ENCODE assay signal across 1 cellular context in the genomic region with DNA sequence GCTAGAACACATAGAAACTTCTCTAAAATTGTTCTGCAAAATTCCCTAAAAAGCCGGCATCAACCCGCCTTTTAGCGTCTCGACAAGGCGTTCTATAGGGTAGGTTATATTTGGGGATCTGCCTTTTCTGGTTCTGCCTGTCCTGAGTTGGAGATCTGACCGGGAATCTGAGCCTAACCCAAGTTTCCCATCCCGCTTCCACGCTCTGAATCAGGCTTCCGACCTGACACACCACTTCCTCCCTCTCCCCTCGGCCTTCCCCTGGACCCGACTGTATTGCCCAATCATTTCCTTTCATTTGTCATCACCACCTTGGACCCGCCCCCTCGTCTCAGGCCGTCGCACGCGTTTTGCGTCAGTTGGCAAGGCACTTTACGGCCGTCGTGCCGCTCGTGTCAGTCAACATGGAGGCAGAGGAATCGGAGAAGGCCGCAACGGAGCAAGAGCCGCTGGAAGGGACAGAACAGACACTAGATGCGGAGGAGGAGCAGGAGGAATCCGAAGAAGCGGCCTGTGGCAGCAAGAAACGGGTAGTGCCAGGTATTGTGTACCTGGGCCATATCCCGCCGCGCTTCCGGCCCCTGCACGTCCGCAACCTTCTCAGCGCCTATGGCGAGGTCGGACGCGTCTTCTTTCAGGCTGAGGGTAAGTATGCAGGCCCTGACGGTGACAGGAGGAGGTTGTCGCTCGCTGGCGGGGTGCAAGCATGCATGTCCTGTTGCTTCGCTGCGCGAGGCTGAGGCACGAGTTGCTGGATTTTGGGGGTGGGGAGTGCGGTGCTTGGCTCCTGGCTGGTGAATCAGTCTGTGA.
TF ChIP-seq lines count a peak whose summit lies in the region.

A gene (plus strand): TSS at position 375 of the 810 bp plus-strand sequence. CDS start 30 bp downstream, at position 405.

TF ChIP-seq in HepG2, 621 proteins besides CTCF, POLR2A, EP300 and RAD21 (continued from another document and continues in another):
- TF ChIP-seq, protein P1, sequence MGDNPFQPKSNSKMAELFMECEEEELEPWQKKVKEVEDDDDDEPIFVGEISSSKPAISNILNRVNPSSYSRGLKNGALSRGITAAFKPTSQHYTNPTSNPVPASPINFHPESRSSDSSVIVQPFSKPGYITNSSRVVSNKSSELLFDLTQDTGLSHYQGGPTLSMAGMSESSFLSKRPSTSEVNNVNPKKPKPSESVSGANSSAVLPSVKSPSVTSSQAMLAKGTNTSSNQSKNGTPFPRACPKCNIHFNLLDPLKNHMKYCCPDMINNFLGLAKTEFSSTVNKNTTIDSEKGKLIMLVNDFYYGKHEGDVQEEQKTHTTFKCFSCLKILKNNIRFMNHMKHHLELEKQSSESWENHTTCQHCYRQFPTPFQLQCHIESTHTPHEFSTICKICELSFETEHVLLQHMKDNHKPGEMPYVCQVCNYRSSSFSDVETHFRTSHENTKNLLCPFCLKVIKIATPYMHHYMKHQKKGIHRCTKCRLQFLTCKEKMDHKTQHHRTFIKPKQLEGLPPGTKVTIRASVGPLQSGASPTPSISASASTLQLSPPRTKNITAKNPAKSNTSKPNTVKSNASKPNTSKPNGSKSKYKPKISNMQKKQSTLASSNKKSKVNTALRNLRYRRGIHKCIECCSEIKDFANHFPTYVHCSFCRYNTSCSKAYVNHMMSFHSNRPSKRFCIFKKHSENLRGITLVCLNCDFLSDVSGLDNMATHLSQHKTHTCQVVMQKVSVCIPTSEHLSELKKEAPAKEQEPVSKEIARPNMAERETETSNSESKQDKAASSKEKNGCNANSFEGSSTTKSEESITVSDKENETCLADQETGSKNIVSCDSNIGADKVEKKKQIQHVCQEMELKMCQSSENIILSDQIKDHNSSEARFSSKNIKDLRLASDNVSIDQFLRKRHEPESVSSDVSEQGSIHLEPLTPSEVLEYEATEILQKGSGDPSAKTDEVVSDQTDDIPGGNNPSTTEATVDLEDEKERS (CRISPR knock-in tag; IDR thresholded peaks at IDR 0.05) = peak; percentile 98
- TF ChIP-seq, protein P2, sequence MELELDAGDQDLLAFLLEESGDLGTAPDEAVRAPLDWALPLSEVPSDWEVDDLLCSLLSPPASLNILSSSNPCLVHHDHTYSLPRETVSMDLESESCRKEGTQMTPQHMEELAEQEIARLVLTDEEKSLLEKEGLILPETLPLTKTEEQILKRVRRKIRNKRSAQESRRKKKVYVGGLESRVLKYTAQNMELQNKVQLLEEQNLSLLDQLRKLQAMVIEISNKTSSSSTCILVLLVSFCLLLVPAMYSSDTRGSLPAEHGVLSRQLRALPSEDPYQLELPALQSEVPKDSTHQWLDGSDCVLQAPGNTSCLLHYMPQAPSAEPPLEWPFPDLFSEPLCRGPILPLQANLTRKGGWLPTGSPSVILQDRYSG (CRISPR knock-in tag; IDR thresholded peaks at IDR 0.05) = no peak; the same call in 1 of the 2 replicates
- TF ChIP-seq AGO1 (IDR thresholded peaks at IDR 0.05; ENCODE audit: low read depth, low read length, poor library complexity, severe bottlenecking) (no peak), ARNTL (CRISPR knock-in tag; IDR thresholded peaks at IDR 0.05) (peak; percentile 89), NKX3-1 (CRISPR knock-in tag; IDR thresholded peaks at IDR 0.05) (peak; percentile 44; the same call in 1 of the 2 replicates), ZFP36L2 (CRISPR knock-in tag; IDR thresholded peaks at IDR 0.05) (no peak; the same call in 1 of the 2 replicates), ZNF430 (CRISPR knock-in tag; IDR thresholded peaks at IDR 0.05) (peak; percentile 95), HCFC1 (IDR thresholded peaks at IDR 0.05; ENCODE audit: low read depth, low read length) (peak; percentile 79), CEBPB (IDR thresholded peaks at IDR 0.05; ENCODE audit: borderline replicate concordance, low read depth, low read length) (peak; percentile 100), NPAS2 (CRISPR knock-in tag; IDR thresholded peaks at IDR 0.05; ENCODE audit: borderline replicate concordance) (no peak), ZMAT3 (CRISPR knock-in tag; conservative IDR thresholded peaks at IDR 0.05) (peak; percentile 52; the same call in 1 of the 2 replicates), ZFP82 (CRISPR knock-in tag; IDR thresholded peaks at IDR 0.05; ENCODE audit: borderline replicate concordance) (peak; percentile 97; the same call in 1 of the 2 replicates), ZFY (CRISPR knock-in tag; IDR thresholded peaks at IDR 0.05) (peak; percentile 100), KMT2B (CRISPR knock-in tag; IDR thresholded peaks at IDR 0.05) (peak; percentile 99), JUN (CRISPR knock-in tag; IDR thresholded peaks at IDR 0.05) (peak; percentile 83; the same call in 1 of the 2 replicates), ZFP41 (CRISPR knock-in tag; IDR thresholded peaks at IDR 0.05; ENCODE audit: borderline replicate concordance) (peak; percentile 95), KDM5A (IDR thresholded peaks at IDR 0.05; ENCODE audit: borderline replicate concordance, low read length) (peak; percentile 99), GTF3A (CRISPR knock-in tag; conservative IDR thresholded peaks at IDR 0.05) (peak; percentile 84; the same call in 1 of the 2 replicates), ZNF670 (CRISPR knock-in tag; IDR thresholded peaks at IDR 0.05; ENCODE audit: borderline replicate concordance) (peak; percentile 90; the same call in 1 of the 2 replicates)
- TF ChIP-seq, protein P3, sequence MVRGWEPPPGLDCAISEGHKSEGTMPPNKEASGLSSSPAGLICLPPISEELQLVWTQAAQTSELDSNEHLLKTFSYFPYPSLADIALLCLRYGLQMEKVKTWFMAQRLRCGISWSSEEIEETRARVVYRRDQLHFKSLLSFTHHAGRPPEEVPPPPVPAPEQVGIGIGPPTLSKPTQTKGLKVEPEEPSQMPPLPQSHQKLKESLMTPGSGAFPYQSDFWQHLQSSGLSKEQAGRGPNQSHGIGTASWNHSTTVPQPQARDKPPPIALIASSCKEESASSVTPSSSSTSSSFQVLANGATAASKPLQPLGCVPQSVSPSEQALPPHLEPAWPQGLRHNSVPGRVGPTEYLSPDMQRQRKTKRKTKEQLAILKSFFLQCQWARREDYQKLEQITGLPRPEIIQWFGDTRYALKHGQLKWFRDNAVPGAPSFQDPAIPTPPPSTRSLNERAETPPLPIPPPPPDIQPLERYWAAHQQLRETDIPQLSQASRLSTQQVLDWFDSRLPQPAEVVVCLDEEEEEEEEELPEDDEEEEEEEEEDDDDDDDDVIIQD (CRISPR knock-in tag; IDR thresholded peaks at IDR 0.05; ENCODE audit: low read depth) = peak; percentile 97
- TF ChIP-seq, protein P4, sequence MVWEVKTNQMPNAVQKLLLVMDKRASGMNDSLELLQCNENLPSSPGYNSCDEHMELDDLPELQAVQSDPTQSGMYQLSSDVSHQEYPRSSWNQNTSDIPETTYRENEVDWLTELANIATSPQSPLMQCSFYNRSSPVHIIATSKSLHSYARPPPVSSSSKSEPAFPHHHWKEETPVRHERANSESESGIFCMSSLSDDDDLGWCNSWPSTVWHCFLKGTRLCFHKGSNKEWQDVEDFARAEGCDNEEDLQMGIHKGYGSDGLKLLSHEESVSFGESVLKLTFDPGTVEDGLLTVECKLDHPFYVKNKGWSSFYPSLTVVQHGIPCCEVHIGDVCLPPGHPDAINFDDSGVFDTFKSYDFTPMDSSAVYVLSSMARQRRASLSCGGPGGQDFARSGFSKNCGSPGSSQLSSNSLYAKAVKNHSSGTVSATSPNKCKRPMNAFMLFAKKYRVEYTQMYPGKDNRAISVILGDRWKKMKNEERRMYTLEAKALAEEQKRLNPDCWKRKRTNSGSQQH (CRISPR knock-in tag; IDR thresholded peaks at IDR 0.05; ENCODE audit: low read depth) = peak; percentile 99
- TF ChIP-seq, protein P5, sequence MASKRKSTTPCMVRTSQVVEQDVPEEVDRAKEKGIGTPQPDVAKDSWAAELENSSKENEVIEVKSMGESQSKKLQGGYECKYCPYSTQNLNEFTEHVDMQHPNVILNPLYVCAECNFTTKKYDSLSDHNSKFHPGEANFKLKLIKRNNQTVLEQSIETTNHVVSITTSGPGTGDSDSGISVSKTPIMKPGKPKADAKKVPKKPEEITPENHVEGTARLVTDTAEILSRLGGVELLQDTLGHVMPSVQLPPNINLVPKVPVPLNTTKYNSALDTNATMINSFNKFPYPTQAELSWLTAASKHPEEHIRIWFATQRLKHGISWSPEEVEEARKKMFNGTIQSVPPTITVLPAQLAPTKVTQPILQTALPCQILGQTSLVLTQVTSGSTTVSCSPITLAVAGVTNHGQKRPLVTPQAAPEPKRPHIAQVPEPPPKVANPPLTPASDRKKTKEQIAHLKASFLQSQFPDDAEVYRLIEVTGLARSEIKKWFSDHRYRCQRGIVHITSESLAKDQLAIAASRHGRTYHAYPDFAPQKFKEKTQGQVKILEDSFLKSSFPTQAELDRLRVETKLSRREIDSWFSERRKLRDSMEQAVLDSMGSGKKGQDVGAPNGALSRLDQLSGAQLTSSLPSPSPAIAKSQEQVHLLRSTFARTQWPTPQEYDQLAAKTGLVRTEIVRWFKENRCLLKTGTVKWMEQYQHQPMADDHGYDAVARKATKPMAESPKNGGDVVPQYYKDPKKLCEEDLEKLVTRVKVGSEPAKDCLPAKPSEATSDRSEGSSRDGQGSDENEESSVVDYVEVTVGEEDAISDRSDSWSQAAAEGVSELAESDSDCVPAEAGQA (IDR thresholded peaks at IDR 0.05; ENCODE audit: low read depth) = peak; percentile 97
- TF ChIP-seq, protein P5 (CRISPR knock-in tag; IDR thresholded peaks at IDR 0.05; ENCODE audit: borderline replicate concordance) = no peak
- TF ChIP-seq, protein P6, sequence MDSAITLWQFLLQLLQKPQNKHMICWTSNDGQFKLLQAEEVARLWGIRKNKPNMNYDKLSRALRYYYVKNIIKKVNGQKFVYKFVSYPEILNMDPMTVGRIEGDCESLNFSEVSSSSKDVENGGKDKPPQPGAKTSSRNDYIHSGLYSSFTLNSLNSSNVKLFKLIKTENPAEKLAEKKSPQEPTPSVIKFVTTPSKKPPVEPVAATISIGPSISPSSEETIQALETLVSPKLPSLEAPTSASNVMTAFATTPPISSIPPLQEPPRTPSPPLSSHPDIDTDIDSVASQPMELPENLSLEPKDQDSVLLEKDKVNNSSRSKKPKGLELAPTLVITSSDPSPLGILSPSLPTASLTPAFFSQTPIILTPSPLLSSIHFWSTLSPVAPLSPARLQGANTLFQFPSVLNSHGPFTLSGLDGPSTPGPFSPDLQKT (CRISPR knock-in tag; IDR thresholded peaks at IDR 0.05; ENCODE audit: borderline replicate concordance) = peak; percentile 80; the same call in 1 of the 2 replicates
- TF ChIP-seq, protein P7, sequence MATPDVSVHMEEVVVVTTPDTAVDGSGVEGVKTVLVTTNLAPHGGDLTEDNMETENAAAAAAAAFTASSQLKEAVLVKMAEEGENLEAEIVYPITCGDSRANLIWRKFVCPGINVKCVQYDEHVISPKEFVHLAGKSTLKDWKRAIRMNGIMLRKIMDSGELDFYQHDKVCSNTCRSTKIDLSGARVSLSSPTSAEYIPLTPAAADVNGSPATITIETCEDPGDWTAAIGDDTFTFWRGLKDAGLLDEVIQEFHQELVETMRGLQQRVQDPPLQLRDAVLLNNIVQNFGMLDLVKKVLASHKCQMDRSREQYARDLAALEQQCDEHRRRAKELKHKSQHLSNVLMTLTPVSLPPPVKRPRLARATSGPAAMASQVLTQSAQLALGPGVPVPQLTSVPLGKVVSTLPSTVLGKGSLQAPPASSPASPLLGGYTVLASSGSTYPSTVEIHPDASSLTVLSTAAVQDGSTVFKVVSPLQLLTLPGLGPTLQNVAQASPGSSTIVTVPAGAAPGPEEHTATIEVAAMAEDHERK (CRISPR knock-in tag; IDR thresholded peaks at IDR 0.05; ENCODE audit: low read depth) = peak; percentile 78
- TF ChIP-seq, protein P8, sequence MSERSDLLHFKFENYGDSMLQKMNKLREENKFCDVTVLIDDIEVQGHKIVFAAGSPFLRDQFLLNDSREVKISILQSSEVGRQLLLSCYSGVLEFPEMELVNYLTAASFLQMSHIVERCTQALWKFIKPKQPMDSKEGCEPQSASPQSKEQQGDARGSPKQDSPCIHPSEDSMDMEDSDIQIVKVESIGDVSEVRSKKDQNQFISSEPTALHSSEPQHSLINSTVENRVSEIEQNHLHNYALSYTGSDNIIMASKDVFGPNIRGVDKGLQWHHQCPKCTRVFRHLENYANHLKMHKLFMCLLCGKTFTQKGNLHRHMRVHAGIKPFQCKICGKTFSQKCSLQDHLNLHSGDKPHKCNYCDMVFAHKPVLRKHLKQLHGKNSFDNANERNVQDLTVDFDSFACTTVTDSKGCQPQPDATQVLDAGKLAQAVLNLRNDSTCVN (CRISPR knock-in tag; IDR thresholded peaks at IDR 0.05; ENCODE audit: borderline replicate concordance) = peak; percentile 85
- TF ChIP-seq, protein P9, sequence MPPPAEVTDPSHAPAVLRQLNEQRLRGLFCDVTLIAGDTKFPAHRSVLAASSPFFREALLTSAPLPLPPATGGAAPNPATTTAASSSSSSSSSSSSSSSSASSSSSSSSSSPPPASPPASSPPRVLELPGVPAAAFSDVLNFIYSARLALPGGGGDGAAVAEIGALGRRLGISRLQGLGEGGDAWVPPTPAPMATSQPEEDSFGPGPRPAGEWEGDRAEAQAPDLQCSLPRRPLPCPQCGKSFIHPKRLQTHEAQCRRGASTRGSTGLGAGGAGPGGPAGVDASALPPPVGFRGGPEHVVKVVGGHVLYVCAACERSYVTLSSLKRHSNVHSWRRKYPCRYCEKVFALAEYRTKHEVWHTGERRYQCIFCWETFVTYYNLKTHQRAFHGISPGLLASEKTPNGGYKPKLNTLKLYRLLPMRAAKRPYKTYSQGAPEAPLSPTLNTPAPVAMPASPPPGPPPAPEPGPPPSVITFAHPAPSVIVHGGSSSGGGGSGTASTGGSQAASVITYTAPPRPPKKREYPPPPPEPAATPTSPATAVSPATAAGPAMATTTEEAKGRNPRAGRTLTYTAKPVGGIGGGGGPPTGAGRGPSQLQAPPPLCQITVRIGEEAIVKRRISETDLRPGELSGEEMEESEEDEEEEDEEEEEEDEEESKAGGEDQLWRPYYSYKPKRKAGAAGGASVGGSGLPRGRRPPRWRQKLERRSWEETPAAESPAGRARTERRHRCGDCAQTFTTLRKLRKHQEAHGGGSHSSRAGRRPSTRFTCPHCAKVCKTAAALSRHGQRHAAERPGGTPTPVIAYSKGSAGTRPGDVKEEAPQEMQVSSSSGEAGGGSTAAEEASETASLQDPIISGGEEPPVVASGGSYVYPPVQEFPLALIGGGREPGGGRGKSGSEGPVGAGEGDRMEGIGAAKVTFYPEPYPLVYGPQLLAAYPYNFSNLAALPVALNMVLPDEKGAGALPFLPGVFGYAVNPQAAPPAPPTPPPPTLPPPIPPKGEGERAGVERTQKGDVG (CRISPR knock-in tag; IDR thresholded peaks at IDR 0.05; ENCODE audit: borderline replicate concordance) = peak; percentile 97; the same call in 1 of the 2 replicates
